In the genomic region with DNA sequence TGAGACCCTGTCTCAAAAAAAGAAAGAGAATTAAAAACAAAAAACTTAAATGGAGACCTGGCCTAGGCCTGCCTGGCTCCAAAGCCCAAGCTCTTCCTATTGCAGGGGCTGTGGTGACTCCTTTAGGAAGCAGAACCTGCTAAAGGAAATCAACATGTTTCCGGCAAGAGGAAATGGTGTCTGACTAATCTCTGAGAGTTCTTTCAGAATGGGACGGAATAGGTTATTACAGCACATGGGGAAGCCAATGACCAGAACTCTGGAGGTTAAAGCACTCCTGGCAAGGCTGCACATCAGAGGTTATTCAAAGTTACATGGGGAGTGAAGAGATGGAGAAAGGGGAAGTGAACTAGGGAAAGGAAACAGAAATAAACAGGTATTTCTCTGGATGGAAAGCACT, we compare ENCODE assay signal across 11 cellular contexts. TPM values are rescaled to one million over a fixed set of nuclear protein-coding genes. Genes with fewer than 3 reads are reported as not detected.
DNase-seq lines count a peak whose midpoint lies in the region; ATAC-seq and TF ChIP-seq lines count a peak whose summit lies in the region.
"Had no signal": no experiment of that assay in that cellular context is flagged by ENCODE, and none has a peak within 500 bp of the region (broad histone marks: within the 10 kb centered on the region; RNA-seq: fewer than 3 reads in every experiment).

No MANE protein-coding gene starts in this region.

- no peak overlapping the region for H2AFZ ChIP-seq in neuronal stem cell (ENCODE audit: low read length)

- H2BK15ac ChIP-seq in neuronal stem cell (ENCODE audit: low read length): no peak overlapping the region

- H4K91ac ChIP-seq in neuronal stem cell (ENCODE audit: low read depth, low read length, poor library complexity): no peak overlapping the region

- ATAC-seq in activated CD8-positive, alpha-beta memory T cell treated with anti-CD3 and anti-CD28 coated beads, Interleukin-2, amount 10 ng/mL, durations not matched to agents 7 days and 5 days: peak; percentile 42
- no peak for ATAC-seq in stimulated activated memory B cell treated with anti-CD40 and anti-IgM and Interleukin-4, amounts not matched to agents 10 μg/mL and 1 μg/mL and 100 μg/mL, for 72 hours
- ATAC-seq in GM21381 (IDR thresholded peaks at IDR 0.05; ENCODE audit: unreplicated experiment): no peak

- H3K4me3 Mint-ChIP-seq in activated CD8-positive, alpha-beta memory T cell treated with anti-CD3 and anti-CD28 coated beads, Interleukin-2, amount 10 ng/mL, durations not matched to agents 7 days and 5 days: no peak overlapping the region
- H3K4me3 Mint-ChIP-seq in stimulated activated memory B cell treated with anti-CD40 and anti-IgM and Interleukin-4, amounts not matched to agents 10 μg/mL and 1 μg/mL and 100 μg/mL, for 72 hours: no peak overlapping the region
- H3K4me3 Mint-ChIP-seq: memory B cell had no signal

- no peak overlapping the region for H2BK12ac ChIP-seq in neuronal stem cell (ENCODE audit: low read length)

- H3K4me1 ChIP-seq in neuronal stem cell (ENCODE audit: control insufficient read depth in 2 of 2, insufficient read depth in 1 of 2, low read depth in 1 of 2, low read length in 2 of 2): no peaks in the 10 kb centered on the region

- no peak overlapping the region for H2BK120ac ChIP-seq in neuronal stem cell (ENCODE audit: low read depth, low read length)

- H3K9me3 Mint-ChIP-seq in activated CD8-positive, alpha-beta memory T cell treated with anti-CD3 and anti-CD28 coated beads, Interleukin-2, amount 10 ng/mL, durations not matched to agents 7 days and 5 days (ENCODE audit: low read depth): no peaks in the 10 kb centered on the region
- no peaks in the 10 kb centered on the region for H3K9me3 Mint-ChIP-seq in stimulated activated memory B cell treated with anti-CD40 and anti-IgM and Interleukin-4, amounts not matched to agents 10 μg/mL and 1 μg/mL and 100 μg/mL, for 72 hours
- H3K9me3 Mint-ChIP-seq: memory B cell had no signal

- H3K27me3 ChIP-seq in neuronal stem cell (ENCODE audit: control insufficient read depth in 3 of 3, insufficient read depth in 3 of 3, low read depth in 1 of 3, low read length in 3 of 3): no peaks in the 10 kb centered on the region

- no peak overlapping the region for H2AK5ac ChIP-seq in neuronal stem cell (ENCODE audit: low read depth, low read length)

- WGBS in neuronal stem cell (ENCODE audit: extremely low coverage in 2 of 2, insufficient read length in 2 of 2, insufficient replicate concordance in 1 of 2), 2 donors: no CpG with 5 or more reads among the region's 2 CpGs

- no peaks in the 10 kb centered on the region for H3K36me3 Mint-ChIP-seq in activated CD8-positive, alpha-beta memory T cell treated with anti-CD3 and anti-CD28 coated beads, Interleukin-2, amount 10 ng/mL, durations not matched to agents 7 days and 5 days
- H3K36me3 Mint-ChIP-seq in stimulated activated memory B cell treated with anti-CD40 and anti-IgM and Interleukin-4, amounts not matched to agents 10 μg/mL and 1 μg/mL and 100 μg/mL, for 72 hours: no peaks in the 10 kb centered on the region
- H3K36me3 Mint-ChIP-seq: memory B cell had no signal

- H3K27me3 Mint-ChIP-seq in activated CD8-positive, alpha-beta memory T cell treated with anti-CD3 and anti-CD28 coated beads, Interleukin-2, amount 10 ng/mL, durations not matched to agents 7 days and 5 days: no peaks in the 10 kb centered on the region
- H3K27me3 Mint-ChIP-seq in stimulated activated memory B cell treated with anti-CD40 and anti-IgM and Interleukin-4, amounts not matched to agents 10 μg/mL and 1 μg/mL and 100 μg/mL, for 72 hours: no peaks in the 10 kb centered on the region
- H3K27me3 Mint-ChIP-seq: memory B cell had no signal

- peaks cover 8 to 45% of the 10 kb centered on the region in 2 donors for H3K36me3 ChIP-seq in neuronal stem cell (replicated peaks in 1 of 2; ENCODE audit: control insufficient read depth in 2 of 2, insufficient read depth in 2 of 2, low read length in 2 of 2)

- TF ChIP-seq CTCF in fibroblast of mammary gland (conservative IDR thresholded peaks at IDR 0.05; ENCODE audit: control insufficient read depth, insufficient read depth, low read depth, low read length): no peak

- no peak for DNase-seq in activated CD8-positive, alpha-beta memory T cell treated with anti-CD3 and anti-CD28 coated beads, Interleukin-2, amount 10 ng/mL, durations not matched to agents 7 days and 5 days
- no peak for DNase-seq in activated CD8-positive, alpha-beta memory T cell treated with anti-CD3 and anti-CD28 coated beads, Interleukin-2, amount 50 U/mL, for 4 hours
- DNase-seq in SKM-1 treated with dmso at 0.1 percent for 144 hours (lab: John Stamatoyannopoulos, UW; ENCODE audit: unreplicated experiment) (peak; percentile 98), fibroblast of mammary gland (ENCODE audit: low read depth) (peak; percentile 64), neuronal stem cell (ENCODE audit: low spot score) (no peak), COLO829 (ENCODE audit: low spot score) (no peak)
- DNase-seq: NK-92 treated with Interleukin-12 subunit alpha and Interleukin-12 subunit beta, amount 100 ng/mL, for 24 hours; stimulated activated CD4-positive, alpha-beta T cell treated with anti-CD3 and anti-CD28 coated beads, Interleukin-4, amount 100 ng/mL, for 4 hours had no signal

- H3K23ac ChIP-seq in neuronal stem cell (ENCODE audit: low read depth, low read length, poor library complexity): no peak overlapping the region

- H3K27ac ChIP-seq in neuronal stem cell (replicated peaks; ENCODE audit: low read length): no peak overlapping the region

- H3K9ac ChIP-seq in neuronal stem cell (ENCODE audit: low read depth, low read length, poor library complexity): no peak overlapping the region

- H3K4me1 Mint-ChIP-seq in activated CD8-positive, alpha-beta memory T cell treated with anti-CD3 and anti-CD28 coated beads, Interleukin-2, amount 10 ng/mL, durations not matched to agents 7 days and 5 days: peaks cover 14% of the 10 kb centered on the region
- peaks cover 15% of the 10 kb centered on the region for H3K4me1 Mint-ChIP-seq in stimulated activated memory B cell treated with anti-CD40 and anti-IgM and Interleukin-4, amounts not matched to agents 10 μg/mL and 1 μg/mL and 100 μg/mL, for 72 hours

- H3K4ac ChIP-seq in neuronal stem cell (ENCODE audit: low read length): no peak overlapping the region

- CTCF ChIA-PET in activated CD8-positive, alpha-beta memory T cell treated with anti-CD3 and anti-CD28 coated beads, Interleukin-2, amount 10 ng/mL, durations not matched to agents 7 days and 5 days (lab: Charles Lee): interaction anchor here (1.0 to 2.7 kb wide), 5 partner anchors 10 to 617 kb away, joined by 3 to 13 read pairs (median 4); no protein-coding TSS in a partner anchor

- peak overlapping the region; percentile 58 for H3K27ac Mint-ChIP-seq in activated CD8-positive, alpha-beta memory T cell treated with anti-CD3 and anti-CD28 coated beads, Interleukin-2, amount 10 ng/mL, durations not matched to agents 7 days and 5 days
- peak overlapping the region; percentile 6 for H3K27ac Mint-ChIP-seq in stimulated activated memory B cell treated with anti-CD40 and anti-IgM and Interleukin-4, amounts not matched to agents 10 μg/mL and 1 μg/mL and 100 μg/mL, for 72 hours
- H3K27ac Mint-ChIP-seq: memory B cell had no signal

- H2BK5ac ChIP-seq in neuronal stem cell (ENCODE audit: low read length): no peak overlapping the region

- peaks cover 3% of the 10 kb centered on the region for H3K79me1 ChIP-seq in neuronal stem cell (ENCODE audit: low read depth, low read length)

- H3K14ac ChIP-seq in neuronal stem cell (ENCODE audit: low read length): no peak overlapping the region

- no peak overlapping the region for H3K4me2 ChIP-seq in neuronal stem cell (ENCODE audit: insufficient read depth, low read length, poor library complexity, severe bottlenecking)

- H3K18ac ChIP-seq in neuronal stem cell (ENCODE audit: low read length): no peak overlapping the region

- no peak overlapping the region for H4K8ac ChIP-seq in neuronal stem cell (ENCODE audit: low read depth, low read length)

- no peaks in the 10 kb centered on the region for H3K9me3 ChIP-seq in neuronal stem cell (replicated peaks in 1 of 2; ENCODE audit: control insufficient read depth in 2 of 2, insufficient read depth in 1 of 2, low read depth in 1 of 2, low read length in 2 of 2)

- no peak overlapping the region for H3K4me3 ChIP-seq in fibroblast of mammary gland (ENCODE audit: control insufficient read depth, low read depth, low read length)
- H3K4me3 ChIP-seq in neuronal stem cell (ENCODE audit: low read length in 2 of 2): no peak overlapping the region

RNA-seq across cellular contexts. Expression of a gene that starts 21.4 kb away (rescaled TPM):
- total RNA-seq in activated CD8-positive, alpha-beta memory T cell treated with anti-CD3 and anti-CD28 coated beads, Interleukin-2, amount 10 ng/mL, durations not matched to agents 7 days and 5 days: 10 to 100 TPM; 12.4 to 15.4 TPM
- polyA plus RNA-seq in neuronal stem cell (2013, experiment 1 of 2): 24.5 TPM
- 25.7 TPM for polyA plus RNA-seq in neuronal stem cell (2013, experiment 2 of 2)

Comparison
In these comparisons a context has a peak if more than half of its experiments do, and no peak if none do; other contexts are left out.
1. DNase-seq: peak in SKM-1 treated with dmso at 0.1 percent for 144 hours (single experiment) and fibroblast of mammary gland (single experiment); none in activated CD8-positive, alpha-beta memory T cell treated with anti-CD3 and anti-CD28 coated beads, Interleukin-2, amount 10 ng/mL, durations not matched to agents 7 days and 5 days (single experiment), activated CD8-positive, alpha-beta memory T cell treated with anti-CD3 and anti-CD28 coated beads, Interleukin-2, amount 50 U/mL, for 4 hours (single experiment), neuronal stem cell (single experiment) and COLO829 (single experiment).